ENCODE assay signal across 21 cellular contexts in genomic region chr4:26380740-26381139, GRCh38.
"Had no signal": no experiment of that assay in that cellular context is flagged by ENCODE, and none has a peak within 500 bp of the region (broad histone marks: within the 10 kb centered on the region; RNA-seq: fewer than 3 reads in every experiment).

No MANE protein-coding gene starts in this region.

- H3K4me3 ChIP-seq: adrenal gland had no signal

- H3K27me3 ChIP-seq: adrenal gland had no signal

- H3K9me3 ChIP-seq: adrenal gland had no signal

- DNase-seq: activated CD4-positive, alpha-beta memory T cell treated with anti-CD3 and anti-CD28 coated beads, Interleukin-2, amount 10 ng/mL, durations not matched to agents 7 days and 5 days; activated CD4-positive, alpha-beta T cell treated with anti-CD3 and anti-CD28 coated beads for 36 hours; activated CD4-positive, alpha-beta T cell treated with anti-CD3 and anti-CD28 coated beads, Interleukin-2, amount 50 U/mL, for 1 hour; activated gamma-delta T cell; activated naive CD4-positive, alpha-beta T cell treated with anti-CD3 and anti-CD28 coated beads, Interleukin-2, amount 10 ng/mL, durations not matched to agents 7 days and 5 days; activated naive CD8-positive, alpha-beta T cell treated with anti-CD3 and anti-CD28 coated beads for 36 hours; activated T-cell treated with anti-CD3 and anti-CD28 coated beads for 4 hours; activated T-cell treated with anti-CD3 and anti-CD28 coated beads, Interleukin-2, amount 50 U/mL, for 48 hours; adrenal gland; anterior cingulate cortex; caudate nucleus; MV-4-11; NCI-H1092 treated with DMSO at 0.1 percent for 48 hours; NCI-H1417 treated with DMSO at 0.1 percent for 48 hours; NCI-H1694; NCI-H2029; NCI-H2107; NCI-H510A treated with DMSO at 0.1 percent for 48 hours; SIG-M5; T-cell; WERI-Rb-1 had no signal

- H3K27ac ChIP-seq: adrenal gland, WERI-Rb-1 had no signal

- H3K36me3 ChIP-seq: adrenal gland, WERI-Rb-1 had no signal
